In the genomic region with DNA sequence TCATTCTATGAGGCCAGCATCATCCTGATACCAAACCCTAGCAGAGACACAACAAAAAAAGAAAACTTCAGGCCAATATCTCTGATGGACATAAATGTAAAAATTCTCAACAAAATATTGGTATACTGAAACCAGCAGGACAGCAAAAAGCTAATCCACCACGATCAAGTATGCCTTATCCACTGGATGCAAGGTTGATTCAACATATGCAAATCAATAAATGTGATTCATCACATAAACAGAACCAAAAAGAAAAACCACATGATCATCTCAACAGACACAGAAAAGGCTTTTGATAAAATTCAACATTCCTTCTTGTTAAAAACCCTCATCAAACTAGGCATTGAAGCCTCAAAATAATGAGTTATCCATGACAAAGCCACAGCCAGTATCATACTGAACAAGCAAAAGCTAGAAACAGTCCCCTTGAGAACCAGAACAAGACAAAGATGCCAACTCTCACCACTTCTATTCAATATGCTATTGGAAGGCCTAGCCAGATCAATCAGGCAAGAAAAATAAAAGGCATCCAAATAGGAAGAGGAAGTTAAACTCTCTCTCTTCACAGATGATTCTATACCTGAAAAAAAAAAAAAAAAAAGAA, we compare ENCODE assay signal across 19 cellular contexts. TPM values are rescaled to one million over a fixed set of nuclear protein-coding genes. Genes with fewer than 3 reads are reported as not detected.
DNase-seq lines count a peak whose midpoint lies in the region; ATAC-seq, FAIRE-seq and TF ChIP-seq lines count a peak whose summit lies in the region.
"Had no signal": no experiment of that assay in that cellular context is flagged by ENCODE, and none has a peak within 500 bp of the region (broad histone marks: within the 10 kb centered on the region; RNA-seq: fewer than 3 reads in every experiment).

No MANE protein-coding gene starts in this region.

- no peak overlapping the region for H3K27ac ChIP-seq in astrocyte (ENCODE audit: low read depth, low read length)
- H3K27ac ChIP-seq in mesenchymal stem cell (ENCODE audit: low read length, poor library complexity, severe bottlenecking) = no peak overlapping the region
- H3K27ac ChIP-seq: SJCRH30 had no signal

- H4K20me1 ChIP-seq in astrocyte (ENCODE audit: insufficient read depth, low read length) = no peaks in the 10 kb centered on the region

- no peaks in the 10 kb centered on the region for H3K27me3 ChIP-seq in astrocyte (ENCODE audit: insufficient read depth, low read length)
- no peaks in the 10 kb centered on the region for H3K27me3 ChIP-seq in mesenchymal stem cell (ENCODE audit: control insufficient read depth in 1 of 2, insufficient read depth in 1 of 2, low read length in 2 of 2)
- H3K27me3 ChIP-seq: SJCRH30 had no signal

- no peak overlapping the region for H3K27ac Mint-ChIP-seq in astrocyte (ENCODE audit: unreplicated experiment)
- H3K27ac Mint-ChIP-seq: B cell had no signal

- H3K36me3 Mint-ChIP-seq in astrocyte (ENCODE audit: low read depth, unreplicated experiment) = peaks cover 9% of the 10 kb centered on the region

- H3K4me3 Mint-ChIP-seq in astrocyte (ENCODE audit: unreplicated experiment) = no peak overlapping the region
- H3K4me3 Mint-ChIP-seq: B cell; CD4-positive, alpha-beta memory T cell had no signal

- no peaks in the 10 kb centered on the region for H3K4me1 Mint-ChIP-seq in astrocyte (ENCODE audit: low read depth, unreplicated experiment)

- no peaks in the 10 kb centered on the region for H3K79me1 ChIP-seq in mesenchymal stem cell (replicated peaks; ENCODE audit: low read length, poor library complexity, severe bottlenecking)

- H3K9me3 Mint-ChIP-seq in astrocyte (ENCODE audit: unreplicated experiment) = peaks cover 3% of the 10 kb centered on the region

- H3K4me1 ChIP-seq in astrocyte (ENCODE audit: insufficient read depth, low read length) (no peaks in the 10 kb centered on the region), mesenchymal stem cell (ENCODE audit: control insufficient read depth, insufficient read depth, low read depth, low read length) (peaks cover 3% of the 10 kb centered on the region)
- H3K4me1 ChIP-seq: SJCRH30 had no signal

- no peak overlapping the region for H3K4me3 ChIP-seq in astrocyte (ENCODE audit: insufficient read depth, low read depth, low read length)
- no peak overlapping the region for H3K4me3 ChIP-seq in mesenchymal stem cell (ENCODE audit: insufficient read depth in 1 of 2, low read depth in 1 of 2, low read length in 2 of 2)
- H3K4me3 ChIP-seq: SJCRH30 had no signal

- no peak overlapping the region for H2BK12ac ChIP-seq in mesenchymal stem cell (ENCODE audit: low read length in 2 of 2)

- peak; percentile 21 for DNase-seq in EL
- no peak for DNase-seq in GM18507 (ENCODE audit: extremely low spot score, insufficient read length, low read depth)
- peak; percentile 19 for DNase-seq in M059J (ENCODE audit: low read depth)
- DNase-seq in astrocyte (ENCODE audit: low read depth) = no peak
- DNase-seq in mesenchymal stem cell = no peak
- no peak for DNase-seq in cerebellum (ENCODE audit: low spot score)
- no peak for DNase-seq in NCI-H1436 treated with DMSO at 0.1 percent for 48 hours (lab: John Stamatoyannopoulos, UW)
- DNase-seq: ACHN; CD4-positive, alpha-beta memory T cell; DND-41; Karpas-422; NCI-H1417; NCI-H2029; NCI-H2171 treated with DMSO at 0.1 percent for 48 hours; NCI-H82; SJCRH30 had no signal

- no peaks in the 10 kb centered on the region for H3K36me3 ChIP-seq in astrocyte (ENCODE audit: insufficient read depth, low read length)
- peaks cover 3 to 9% of the 10 kb centered on the region in 2 experiments for H3K36me3 ChIP-seq in mesenchymal stem cell (ENCODE audit: control insufficient read depth in 1 of 2, insufficient read depth in 2 of 2, low read depth in 1 of 2, low read length in 2 of 2)

- no peak overlapping the region for H4K8ac ChIP-seq in mesenchymal stem cell (ENCODE audit: low read length)

- H3K9me3 ChIP-seq in astrocyte (ENCODE audit: insufficient read depth, low read depth, low read length) (no peaks in the 10 kb centered on the region), mesenchymal stem cell (ENCODE audit: control insufficient read depth, low read length) (peaks cover 4% of the 10 kb centered on the region)
- H3K9me3 ChIP-seq: SJCRH30 had no signal

- H2AFZ ChIP-seq in astrocyte (ENCODE audit: low read depth, low read length) (no peak overlapping the region), mesenchymal stem cell (ENCODE audit: low read depth, low read length) (no peak overlapping the region)

- no peaks in the 10 kb centered on the region for H3K27me3 Mint-ChIP-seq in astrocyte (ENCODE audit: low read depth, unreplicated experiment)
- H3K27me3 Mint-ChIP-seq: B cell; CD4-positive, alpha-beta memory T cell had no signal

- no peak overlapping the region for H3K18ac ChIP-seq in mesenchymal stem cell (ENCODE audit: low read depth in 1 of 2, low read length in 2 of 2)

- no peak overlapping the region for H3K14ac ChIP-seq in mesenchymal stem cell (ENCODE audit: low read length in 2 of 2)

- 90% methylated on average over 1 of the region's 1 CpG for WGBS in mesenchymal stem cell

- no peak overlapping the region for H3K9ac ChIP-seq in astrocyte (ENCODE audit: low read length)
- no peak overlapping the region for H3K9ac ChIP-seq in mesenchymal stem cell (ENCODE audit: low read length)

- no peak for ATAC-seq in GM19035 (IDR thresholded peaks at IDR 0.05; ENCODE audit: unreplicated experiment)
- ATAC-seq: HCT116 had no signal

- H2BK120ac ChIP-seq in mesenchymal stem cell (ENCODE audit: low read depth, low read length) = no peak overlapping the region

- no peak for TF ChIP-seq CTCF in astrocyte (IDR thresholded peaks at IDR 0.05; ENCODE audit: insufficient read depth, low read depth, low read length)

- no peaks in the 10 kb centered on the region for H3K79me2 ChIP-seq in astrocyte (ENCODE audit: insufficient read depth, low read length)

- no peak overlapping the region for H2BK15ac ChIP-seq in mesenchymal stem cell (ENCODE audit: low read depth, poor library complexity, severe bottlenecking)

- FAIRE-seq in GM18507 (lab: Jason Lieb, UNC) (peak; percentile 56), astrocyte (lab: Jason Lieb, UNC) (peak; percentile 84)

- H4K91ac ChIP-seq in mesenchymal stem cell (ENCODE audit: low read length) = no peak overlapping the region

- no peak overlapping the region for H2BK5ac ChIP-seq in mesenchymal stem cell (ENCODE audit: low read depth, low read length, poor library complexity, severe bottlenecking)

- H2AK5ac ChIP-seq in mesenchymal stem cell (ENCODE audit: low read length, severe bottlenecking) = no peak overlapping the region

- H3K4ac ChIP-seq in mesenchymal stem cell (ENCODE audit: low read depth in 1 of 2, low read length in 2 of 2) = no peak overlapping the region

- H3K23ac ChIP-seq in mesenchymal stem cell (ENCODE audit: low read length in 2 of 2) = no peak overlapping the region

- no peak overlapping the region for H3K4me2 ChIP-seq in astrocyte (ENCODE audit: low read length)
- H3K4me2 ChIP-seq in mesenchymal stem cell (ENCODE audit: low read length, poor library complexity, severe bottlenecking) = no peak overlapping the region

RNA-seq across cellular contexts. Expression of a gene that starts 45.3 kb away (rescaled TPM):
- total RNA-seq in M059J (2014; rRNA removed; shearing (Covaris generic)) = 12.5 and 18.2 TPM in 2 replicates
- total RNA-seq in astrocyte (5.2 and 6.3 TPM in 2 replicates), cerebellum (62.1 TPM)
- polyA plus RNA-seq in mesenchymal stem cell (2013, experiment 1 of 2) = 3.3 TPM
- 3.1 TPM for polyA plus RNA-seq in mesenchymal stem cell (2013, experiment 2 of 2)

Comparison
In these comparisons a context has a peak if more than half of its experiments do, and no peak if none do; other contexts are left out.
1. DNase-seq: peak in EL (single experiment) and M059J (single experiment); none in GM18507 (single experiment), astrocyte (single experiment), mesenchymal stem cell (single experiment), cerebellum (single experiment) and NCI-H1436 treated with DMSO at 0.1 percent for 48 hours (single experiment).